Comparison of ENCODE assay signal across 14 cellular contexts in genomic region chr16:84295203-84295850, GRCh38. TPM values are rescaled to one million over a fixed set of nuclear protein-coding genes. Genes with fewer than 3 reads are reported as not detected.
DNase-seq lines count a peak whose midpoint lies in the region; TF ChIP-seq lines count a peak whose summit lies in the region.
"Had no signal": no experiment of that assay in that cellular context is flagged by ENCODE, and none has a peak within 500 bp of the region (broad histone marks: within the 10 kb centered on the region; RNA-seq: fewer than 3 reads in every experiment).

No MANE protein-coding gene starts in this region.

- intact Hi-C loops in prostate gland (cut with DNase I): no loop called here

- H3K27me3 ChIP-seq in AG04450 (ENCODE audit: control insufficient read depth, insufficient read depth, low read length) (peaks cover 15% of the 10 kb centered on the region), NT2/D1 (ENCODE audit: insufficient read depth, insufficient read length) (peaks cover 10% of the 10 kb centered on the region), prostate gland (replicated peaks; ENCODE audit: insufficient read depth) (no peaks in the 10 kb centered on the region)

- CTCF ChIA-PET in AG04450 (lab: Charles Lee): interaction anchor here (0.5 kb wide), 1 partner anchor 210 kb away, joined by 3 read pairs; no protein-coding TSS in a partner anchor

- no peak for TF ChIP-seq POLR2A in prostate gland (IDR thresholded peaks at IDR 0.05)

- H3K9ac ChIP-seq in NT2/D1 (ENCODE audit: insufficient read length, low read depth): peak overlapping the region; percentile 62

- 55% methylated on average over 14 of the region's 14 CpGs for WGBS in prostate gland

- peak overlapping the region; percentile 52 for H3K27ac ChIP-seq in AG04450 (ENCODE audit: low read depth, low read length)
- H3K27ac ChIP-seq in prostate gland: peak overlapping the region; percentile 57 to 72
- H3K27ac ChIP-seq: C4-2B had no signal

- TF ChIP-seq CTCF in AG04450 (IDR thresholded peaks at IDR 0.05; ENCODE audit: low read depth, low read length): no peak
- no peak for TF ChIP-seq CTCF in fibroblast of villous mesenchyme (IDR thresholded peaks at IDR 0.05; ENCODE audit: insufficient read depth, low read depth, low read length)
- no peak for TF ChIP-seq CTCF in prostate gland (IDR thresholded peaks at IDR 0.05)

- H3K9me3 ChIP-seq in AG04450 (ENCODE audit: control insufficient read depth, insufficient read depth, low read length) (no peaks in the 10 kb centered on the region), NT2/D1 (ENCODE audit: insufficient read depth, low read length) (no peaks in the 10 kb centered on the region), prostate gland (no peaks in the 10 kb centered on the region)

- H3K4me3 ChIP-seq in AG04450 (ENCODE audit: low read depth, low read length) (peak overlapping the region; percentile 50), NT2/D1 (ENCODE audit: insufficient read length, low read depth) (peak overlapping the region; percentile 24), fibroblast of villous mesenchyme (ENCODE audit: low read depth, low read length) (peak overlapping the region; percentile 35), prostate gland (peak overlapping the region in 1 of 2 donors; percentile 25)

- H3K36me3 ChIP-seq in NT2/D1 (ENCODE audit: insufficient read depth, insufficient read length, low read length): no peaks in the 10 kb centered on the region
- H3K36me3 ChIP-seq in prostate gland: no peaks in the 10 kb centered on the region

- DNase-seq in AG04450 (ENCODE audit: low read depth, low spot score) (no peak), NT2/D1 (ENCODE audit: low read depth, low spot score) (no peak), fibroblast of villous mesenchyme (ENCODE audit: low read depth) (no peak), prostate gland (ENCODE audit: low spot score) (no peak), NCI-H748 treated with DMSO at 0.1 percent for 48 hours (lab: John Stamatoyannopoulos, UW) (no peak), RKO (ENCODE audit: low spot score) (no peak)
- DNase-seq in stimulated activated CD4-positive, alpha-beta T cell treated with anti-CD3 and anti-CD28 coated beads, Interleukin-12 subunit alpha, Interleukin-12 subunit beta, amount 100 ng/mL, for 4 hours: no peak
- no peak for DNase-seq in activated CD4-positive, alpha-beta T cell treated with anti-CD3 and anti-CD28 coated beads for 48 hours
- DNase-seq: activated CD4-positive, alpha-beta memory T cell treated with anti-CD3 and anti-CD28 coated beads, Interleukin-2, amount 10 ng/mL, durations not matched to agents 7 days and 5 days; activated effector memory CD4-positive, alpha-beta T cell treated with anti-CD3 and anti-CD28 coated beads, Interleukin-2, amount 50 U/mL, for 16 hours; GDM1 had no signal

- POLR2A ChIA-PET in AG04450 (lab: Yijun Ruan, JAX): no interaction called here

- peaks cover 30% of the 10 kb centered on the region for H3K4me1 ChIP-seq in NT2/D1 (ENCODE audit: insufficient read depth, insufficient read length)
- H3K4me1 ChIP-seq in prostate gland (replicated peaks): no peaks in the 10 kb centered on the region

RNA-seq across cellular contexts. Expression of gene WFDC1, which starts 0.6 kb away (rescaled TPM):
- polyA plus RNA-seq in AG04450 (2011; rRNA removed): 19.9 and 21.0 TPM in 2 replicates
- 8.5 and 9.1 TPM in 2 replicates for polyA minus RNA-seq in AG04450 (2011; rRNA and poly(A)+ RNA removed)
- total RNA-seq in fibroblast of villous mesenchyme (8.2 and 10.0 TPM in 2 replicates), prostate gland (10 to 100 TPM; 60.9 to 80.8 TPM)
- total RNA-seq: activated CD4-positive, alpha-beta memory T cell treated with anti-CD3 and anti-CD28 coated beads, Interleukin-2, amount 10 ng/mL, durations not matched to agents 7 days and 5 days; bronchial epithelial cell; T-helper 2 cell treated with Interferon-gamma antibody and Interleukin-4, amounts not matched to agents 100 ng/mL and 5 ng/mL, for 36 hours had no signal

RNA-seq across cellular contexts. Expression of gene KCNG4, which starts 55.5 kb away (rescaled TPM):
- not detected in 2 replicates for polyA plus RNA-seq in AG04450 (2011; rRNA removed)
- not detected in 2 replicates for polyA minus RNA-seq in AG04450 (2011; rRNA and poly(A)+ RNA removed)
- total RNA-seq in fibroblast of villous mesenchyme: not detected in 2 replicates
- not detected for total RNA-seq in prostate gland
- total RNA-seq: activated CD4-positive, alpha-beta memory T cell treated with anti-CD3 and anti-CD28 coated beads, Interleukin-2, amount 10 ng/mL, durations not matched to agents 7 days and 5 days; bronchial epithelial cell; T-helper 2 cell treated with Interferon-gamma antibody and Interleukin-4, amounts not matched to agents 100 ng/mL and 5 ng/mL, for 36 hours had no signal
